Comparison of ENCODE assay signal across 10 cellular contexts in the genomic region with DNA sequence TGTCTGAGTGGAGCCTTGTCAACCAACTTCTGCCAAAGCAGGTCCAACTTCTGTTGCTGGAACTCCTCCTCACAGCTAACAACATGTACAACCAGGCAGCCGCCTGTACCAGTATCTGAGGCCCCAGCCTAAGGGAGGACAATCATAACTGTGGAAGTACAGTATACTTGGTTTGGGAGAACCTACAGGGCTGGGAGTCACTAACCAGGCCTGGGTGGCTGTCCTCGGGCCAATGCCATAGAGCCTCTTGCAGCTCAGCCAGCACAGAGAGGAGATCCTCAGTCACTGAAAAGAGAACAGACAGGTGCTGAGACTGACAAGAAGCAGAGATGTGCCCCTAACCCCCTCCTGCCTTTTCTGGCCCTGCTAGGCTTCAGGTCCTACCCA. TPM values are rescaled to one million over a fixed set of nuclear protein-coding genes. Genes with fewer than 3 reads are reported as not detected.
DNase-seq lines count a peak whose midpoint lies in the region; ATAC-seq, FAIRE-seq and TF ChIP-seq lines count a peak whose summit lies in the region.
"Had no signal": no experiment of that assay in that cellular context is flagged by ENCODE, and none has a peak within 500 bp of the region (broad histone marks: within the 10 kb centered on the region; RNA-seq: fewer than 3 reads in every experiment).

No MANE protein-coding gene starts in this region.

- H3K4me3 ChIP-seq in AG04450 (ENCODE audit: low read depth, low read length), result peak overlapping the region; percentile 80
- H3K4me3 ChIP-seq in mucosa of rectum (ENCODE audit: low read length in 2 of 2), result peak overlapping the region; percentile 80 to 82

- FAIRE-seq in GM12892 (lab: Jason Lieb, UNC), result no peak

- BruUV-seq in MCF 10A (replicated peaks; lab: Mats Ljungman, UMichigan), result no TSS peak

- H3K4me1 Mint-ChIP-seq in HFFc6 (ENCODE audit: low read depth) (peaks cover 27% of the 10 kb centered on the region; the same call in 1 of the 2 replicates), MCF 10A (ENCODE audit: insufficient read depth, unreplicated experiment) (no peaks in the 10 kb centered on the region)

- TF ChIP-seq CTCF in AG04450 (IDR thresholded peaks at IDR 0.05; ENCODE audit: low read depth, low read length) (no peak), HFFc6 (IDR thresholded peaks at IDR 0.05) (no peak), MCF 10A (IDR thresholded peaks at IDR 0.05; ENCODE audit: unreplicated experiment) (no peak)

- H3K36me3 ChIP-seq in mucosa of rectum (ENCODE audit: control insufficient read depth in 2 of 2, insufficient read depth in 2 of 2, low read length in 2 of 2), result peaks cover 37 to 42% of the 10 kb centered on the region in 2 donors

- H3K4me3 Mint-ChIP-seq in HFFc6, result peak overlapping the region; percentile 87
- H3K4me3 Mint-ChIP-seq in MCF 10A (ENCODE audit: unreplicated experiment), result peak overlapping the region; percentile 89

- CTCF ChIA-PET in AG04450 (lab: Charles Lee), result interaction anchor here (1.2 to 1.3 kb wide), 2 partner anchors 8 to 10 kb away, joined by 3 to 4 read pairs; a partner anchor contains a TSS
- CTCF ChIA-PET in MCF 10A (lab: Yijun Ruan, JAX), result interaction anchor here (1.1 to 2.4 kb wide), 3 partner anchors 9 to 29 kb away, joined by 3 to 7 read pairs (median 5); no protein-coding TSS in a partner anchor

- intact Hi-C loops in MCF 10A (cut with micrococcal nuclease), result no loop called here

- H3K27me3 ChIP-seq in AG04450 (ENCODE audit: control insufficient read depth, insufficient read depth, low read length) (no peaks in the 10 kb centered on the region), mucosa of rectum (ENCODE audit: control insufficient read depth in 2 of 2, insufficient read depth in 2 of 2, low read length in 2 of 2) (no peaks in the 10 kb centered on the region)

- H3K9ac ChIP-seq in mucosa of rectum (ENCODE audit: low read depth in 1 of 2, low read length in 2 of 2), result peak overlapping the region; percentile 81 to 99

- no peak for TF ChIP-seq POLR2A in GM12892 (IDR thresholded peaks at IDR 0.05; ENCODE audit: low read depth, low read length)

- H3K27ac Mint-ChIP-seq in HFFc6, result peak overlapping the region; percentile 68
- no peak overlapping the region for H3K27ac Mint-ChIP-seq in MCF 10A (ENCODE audit: low read depth, unreplicated experiment)

- H3K27ac ChIP-seq in AG04450 (ENCODE audit: low read depth, low read length) (no peak overlapping the region), mucosa of rectum (ENCODE audit: low read depth in 2 of 2, low read length in 2 of 2) (peak overlapping the region; percentile 88 to 100)

- H3K27me3 Mint-ChIP-seq in HFFc6 (ENCODE audit: insufficient read depth) (peaks cover 5% of the 10 kb centered on the region), MCF 10A (ENCODE audit: insufficient read depth, unreplicated experiment) (no peaks in the 10 kb centered on the region)

- DNase-seq in AG04450 (ENCODE audit: low read depth, low spot score) (no peak), HFFc6 (no peak), MCF 10A (ENCODE audit: unreplicated experiment) (no peak), NCI-H526 treated with DMSO at 0.1 percent for 48 hours (lab: John Stamatoyannopoulos, UW) (no peak), GM12892 (ENCODE audit: insufficient read length) (no peak)
- no peak for DNase-seq in stimulated activated CD8-positive, alpha-beta memory T cell treated with anti-CD3 and anti-CD28 coated beads, Interleukin-4, amount 100 ng/mL, for 48 hours
- DNase-seq: stimulated activated CD4-positive, alpha-beta T cell treated with anti-CD3 and anti-CD28 coated beads, Interleukin-4, amount 100 ng/mL, for 1 hour had no signal

- peaks cover 14 to 32% of the 10 kb centered on the region in 2 donors for H3K4me1 ChIP-seq in mucosa of rectum (ENCODE audit: control insufficient read depth in 2 of 2, insufficient read depth in 2 of 2, low read length in 2 of 2)

- peaks cover 17% of the 10 kb centered on the region for H3K36me3 Mint-ChIP-seq in HFFc6 (ENCODE audit: low read depth)
- peaks cover 64% of the 10 kb centered on the region for H3K36me3 Mint-ChIP-seq in MCF 10A (ENCODE audit: insufficient read depth, unreplicated experiment)

- POLR2A ChIA-PET in AG04450 (lab: Yijun Ruan, JAX) (interaction anchor here (1.0 to 4.0 kb wide), 7 partner anchors 8 to 439 kb away, joined by 3 to 33 read pairs (median 5); a partner anchor contains a TSS), MCF 10A (lab: Yijun Ruan, JAX) (interaction anchor here (0.7 to 9.9 kb wide), 15 partner anchors 9 to 453 kb away, joined by 3 to 251 read pairs (median 4); a partner anchor contains a TSS)

- no peak for ATAC-seq in HG02884 (IDR thresholded peaks at IDR 0.05; ENCODE audit: unreplicated experiment)

- H3K9me3 Mint-ChIP-seq in HFFc6, result no peaks in the 10 kb centered on the region
- H3K9me3 Mint-ChIP-seq in MCF 10A (ENCODE audit: unreplicated experiment), result no peaks in the 10 kb centered on the region
- H3K9me3 Mint-ChIP-seq: activated naive CD4-positive, alpha-beta T cell treated with anti-CD3 and anti-CD28 coated beads, Interleukin-2, amount 50 U/mL, for 72 hours had no signal

- no peaks in the 10 kb centered on the region; the same call in 1 of the 2 replicates for H3K9me3 ChIP-seq in AG04450 (ENCODE audit: control insufficient read depth, insufficient read depth, low read length)
- H3K9me3 ChIP-seq in mucosa of rectum (ENCODE audit: control insufficient read depth in 2 of 2, low read length in 2 of 2), result no peaks in the 10 kb centered on the region

RNA-seq across cellular contexts. Expression of a gene that starts 1.2 kb away (rescaled TPM):
- 42.4 and 55.6 TPM in 2 replicates for polyA plus RNA-seq in AG04450 (2011; rRNA removed)
- 45.6 and 57.1 TPM in 2 replicates for polyA minus RNA-seq in AG04450 (2011; rRNA and poly(A)+ RNA removed)
- 10 to 100 TPM; 25.3 to 33.9 (median 29.5) TPM for total RNA-seq in HFFc6 (2021; fragmentation: NEBNext Ultra II Directional; extraction: Animal tissue kit (Norgen Biotek cat#: 25700))
- total RNA-seq in MCF 10A (2022), result 41.8 and 42.7 TPM in 2 replicates
- 20.5 TPM for polyA plus RNA-seq in GM12892 (2012; ENCODE audit: missing spikeins)

RNA-seq across cellular contexts. Expression of a gene that starts 4.7 kb away (rescaled TPM):
- 47.0 and 69.2 TPM in 2 replicates for polyA plus RNA-seq in AG04450 (2011; rRNA removed)
- polyA minus RNA-seq in AG04450 (2011; rRNA and poly(A)+ RNA removed), result 49.2 and 70.0 TPM in 2 replicates
- total RNA-seq in HFFc6 (2021; fragmentation: NEBNext Ultra II Directional; extraction: Animal tissue kit (Norgen Biotek cat#: 25700)), result 100 to 1,000 TPM; 129 to 164 (median 153) TPM
- 77.8 and 86.5 TPM in 2 replicates for total RNA-seq in MCF 10A (2022)
- 45.3 TPM for polyA plus RNA-seq in GM12892 (2012; ENCODE audit: missing spikeins)

RNA-seq across cellular contexts. Expression of a gene that starts 10.0 kb away (rescaled TPM):
- 101 and 117 TPM in 2 replicates for polyA plus RNA-seq in AG04450 (2011; rRNA removed)
- polyA minus RNA-seq in AG04450 (2011; rRNA and poly(A)+ RNA removed), result 106 and 161 TPM in 2 replicates
- 100 to 1,000 TPM; 107 to 123 (median 115) TPM for total RNA-seq in HFFc6 (2021; fragmentation: NEBNext Ultra II Directional; extraction: Animal tissue kit (Norgen Biotek cat#: 25700))
- 112 and 116 TPM in 2 replicates for total RNA-seq in MCF 10A (2022)
- 124 TPM for polyA plus RNA-seq in GM12892 (2012; ENCODE audit: missing spikeins)

RNA-seq across cellular contexts. Expression of a gene that starts 12.0 kb away (rescaled TPM):
- 268 and 284 TPM in 2 replicates for polyA plus RNA-seq in AG04450 (2011; rRNA removed)
- 378 and 406 TPM in 2 replicates for polyA minus RNA-seq in AG04450 (2011; rRNA and poly(A)+ RNA removed)
- 100 to 1,000 TPM; 195 to 228 (median 202) TPM for total RNA-seq in HFFc6 (2021; fragmentation: NEBNext Ultra II Directional; extraction: Animal tissue kit (Norgen Biotek cat#: 25700))
- total RNA-seq in MCF 10A (2022), result 317 and 476 TPM in 2 replicates
- 252 TPM for polyA plus RNA-seq in GM12892 (2012; ENCODE audit: missing spikeins)

RNA-seq across cellular contexts. Expression of a gene that starts 27.2 kb away (rescaled TPM):
- polyA plus RNA-seq in AG04450 (2011; rRNA removed), result 18.2 and 22.5 TPM in 2 replicates
- 24.2 and 25.8 TPM in 2 replicates for polyA minus RNA-seq in AG04450 (2011; rRNA and poly(A)+ RNA removed)
- 10 to 100 TPM; 29.1 to 41.4 (median 31.6) TPM for total RNA-seq in HFFc6 (2021; fragmentation: NEBNext Ultra II Directional; extraction: Animal tissue kit (Norgen Biotek cat#: 25700))
- total RNA-seq in MCF 10A (2022), result 18.8 and 26.1 TPM in 2 replicates
- 9.7 TPM for polyA plus RNA-seq in GM12892 (2012; ENCODE audit: missing spikeins)
